ENCODE assay signal across 29 cellular contexts in the genomic region with DNA sequence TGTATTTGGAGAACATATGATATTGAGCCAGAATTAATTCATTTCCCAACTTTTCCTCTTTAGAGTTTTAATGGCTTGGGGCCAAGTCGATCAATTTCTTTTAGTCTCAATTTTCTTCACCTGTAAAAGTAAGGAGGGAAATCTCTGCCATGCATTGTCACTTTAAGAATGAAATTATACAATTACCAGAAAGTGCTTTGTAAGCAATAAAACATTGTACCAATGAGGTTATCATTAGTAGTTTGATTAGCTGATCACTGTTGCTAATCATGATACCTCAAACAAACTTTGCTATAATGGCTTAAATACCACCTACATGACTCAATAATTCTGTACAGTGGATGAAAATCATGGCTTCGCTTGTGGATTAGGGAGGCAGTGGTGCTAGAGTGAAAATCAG.
"Had no signal": no experiment of that assay in that cellular context is flagged by ENCODE, and none has a peak within 500 bp of the region (broad histone marks: within the 10 kb centered on the region; RNA-seq: fewer than 3 reads in every experiment).

No MANE protein-coding gene starts in this region.

- H3K36me3 ChIP-seq: ascending aorta, cardiac muscle cell had no signal

- H3K4me1 ChIP-seq: ascending aorta had no signal

- H3K9me3 ChIP-seq: ascending aorta had no signal

- H3K27ac ChIP-seq: ascending aorta, cardiac muscle cell, VCaP had no signal

- ATAC-seq: activated CD8-positive, alpha-beta memory T cell treated with anti-CD3 and anti-CD28 coated beads, Interleukin-2, amount 10 ng/mL, durations not matched to agents 7 days and 5 days; activated CD8-positive, alpha-beta T cell treated with anti-CD3 and anti-CD28 coated beads, Interleukin-2, amount 10 ng/mL, durations not matched to agents 7 days and 5 days; activated naive CD8-positive, alpha-beta T cell treated with anti-CD3 and anti-CD28 coated beads, Interleukin-2, amount 50 U/mL, for 24 hours had no signal

- H3K4me3 ChIP-seq: ascending aorta, cardiac muscle cell had no signal

- DNase-seq: activated B cell treated with CpG ODN at 0.5 μM for 24 hours; activated CD4-positive, alpha-beta memory T cell treated with anti-CD3 and anti-CD28 coated beads, Interleukin-2, amount 10 ng/mL, durations not matched to agents 7 days and 5 days; activated CD4-positive, alpha-beta T cell treated with anti-CD3 and anti-CD28 coated beads for 4 hours; activated CD4-positive, alpha-beta T cell treated with anti-CD3 and anti-CD28 coated beads, Interleukin-2, amount 10 ng/mL, durations not matched to agents 7 days and 5 days; activated CD4-positive, alpha-beta T cell treated with anti-CD3 and anti-CD28 coated beads, Interleukin-2, amount 50 U/mL, for 48 hours; activated CD4-positive, CD25-positive, alpha-beta regulatory T cell treated with anti-CD3 and anti-CD28 coated beads, Interleukin-2, amount 50 U/mL, for 72 hours; activated CD8-positive, alpha-beta memory T cell treated with anti-CD3 and anti-CD28 coated beads for 24 hours; activated CD8-positive, alpha-beta memory T cell treated with anti-CD3 and anti-CD28 coated beads, Interleukin-2, amount 10 ng/mL, durations not matched to agents 7 days and 5 days; activated CD8-positive, alpha-beta memory T cell treated with anti-CD3 and anti-CD28 coated beads, Interleukin-2, amount 50 U/mL, for 48 hours; activated CD8-positive, alpha-beta T cell treated with anti-CD3 and anti-CD28 coated beads, Interleukin-2, amount 10 ng/mL, durations not matched to agents 7 days and 5 days; activated effector memory CD4-positive, alpha-beta T cell treated with Interleukin-2 at 50 U/mL for 16 hours; activated gamma-delta T cell; activated naive CD4-positive, alpha-beta T cell treated with anti-CD3 and anti-CD28 coated beads, Interleukin-2, amount 10 ng/mL, durations not matched to agents 7 days and 5 days; activated naive CD4-positive, alpha-beta T cell treated with Interleukin-2 at 50 U/mL for 16 hours; activated naive CD8-positive, alpha-beta T cell treated with anti-CD3 and anti-CD28 coated beads, Interleukin-2, amount 10 ng/mL, durations not matched to agents 7 days and 5 days; activated naive CD8-positive, alpha-beta T cell treated with anti-CD3 and anti-CD28 coated beads, Interleukin-2, amount 50 U/mL, for 24 hours; activated T-cell treated with anti-CD3 and anti-CD28 coated beads, Interleukin-2, amount 50 U/mL, for 24 hours; activated T-cell treated with anti-CD3 and anti-CD28 coated beads, Interleukin-2, amount 50 U/mL, for 48 hours; amygdala; anterior cingulate cortex; caudate nucleus; cerebellar nuclear complex; T-helper 2 cell; T-helper 9 cell had no signal

- H3K27me3 ChIP-seq: ascending aorta, cardiac muscle cell had no signal

- FAIRE-seq: bronchial epithelial cell, TTC549 had no signal
